8 cellular contexts compared by ENCODE assay signal in genomic region chr1:112337028-112337531, GRCh38. TPM values are rescaled to one million over a fixed set of nuclear protein-coding genes. Genes with fewer than 3 reads are reported as not detected.
A peak's percentile ranks its signal among the peaks of the same experiment; 100 is the strongest.
DNase-seq lines count a peak whose midpoint lies in the region; ATAC-seq lines count a peak whose summit lies in the region.

No MANE protein-coding gene starts in this region.

- ATAC-seq in activated T-cell treated with anti-CD3 and anti-CD28 coated beads, Interleukin-2, amount 50 U/mL, for 72 hours (replicated peaks in 1 of 2), result no peak
- ATAC-seq in right cardiac atrium, result peak; percentile 85 to 89
- ATAC-seq in stimulated activated memory B cell treated with anti-CD40 and anti-IgM and Interleukin-4, amounts not matched to agents 10 μg/mL and 1 μg/mL and 100 μg/mL, for 72 hours, result peak; percentile 53
- ATAC-seq in GM21515 (IDR thresholded peaks at IDR 0.05; ENCODE audit: unreplicated experiment), result no peak
- no peak for ATAC-seq in GM19467 (IDR thresholded peaks at IDR 0.05; ENCODE audit: unreplicated experiment)

- peaks cover 23% of the 10 kb centered on the region for H3K27me3 Mint-ChIP-seq in activated T-cell treated with anti-CD3 and anti-CD28 coated beads, Interleukin-2, amount 50 U/mL, for 72 hours (ENCODE audit: low read depth)
- H3K27me3 Mint-ChIP-seq in stimulated activated memory B cell treated with anti-CD40 and anti-IgM and Interleukin-4, amounts not matched to agents 10 μg/mL and 1 μg/mL and 100 μg/mL, for 72 hours, result peaks cover 38% of the 10 kb centered on the region

- H3K27ac Mint-ChIP-seq in activated T-cell treated with anti-CD3 and anti-CD28 coated beads, Interleukin-2, amount 50 U/mL, for 72 hours, result no peak overlapping the region
- no peak overlapping the region for H3K27ac Mint-ChIP-seq in stimulated activated memory B cell treated with anti-CD40 and anti-IgM and Interleukin-4, amounts not matched to agents 10 μg/mL and 1 μg/mL and 100 μg/mL, for 72 hours

- H3K9me3 ChIP-seq in right cardiac atrium (ENCODE audit: control insufficient read depth, low read length), result no peaks in the 10 kb centered on the region

- H3K36me3 Mint-ChIP-seq in activated T-cell treated with anti-CD3 and anti-CD28 coated beads, Interleukin-2, amount 50 U/mL, for 72 hours (ENCODE audit: insufficient read depth in 2 of 2), result no peaks in the 10 kb centered on the region
- H3K36me3 Mint-ChIP-seq in stimulated activated memory B cell treated with anti-CD40 and anti-IgM and Interleukin-4, amounts not matched to agents 10 μg/mL and 1 μg/mL and 100 μg/mL, for 72 hours, result no peaks in the 10 kb centered on the region

- 25% methylated on average over 13 of the region's 13 CpGs for WGBS in right cardiac atrium

- no peaks in the 10 kb centered on the region for H3K4me1 ChIP-seq in right cardiac atrium (ENCODE audit: control insufficient read depth, insufficient read depth, low read length)

- no peaks in the 10 kb centered on the region for H3K9me3 Mint-ChIP-seq in activated T-cell treated with anti-CD3 and anti-CD28 coated beads, Interleukin-2, amount 50 U/mL, for 72 hours
- H3K9me3 Mint-ChIP-seq in stimulated activated memory B cell treated with anti-CD40 and anti-IgM and Interleukin-4, amounts not matched to agents 10 μg/mL and 1 μg/mL and 100 μg/mL, for 72 hours, result peaks cover 2% of the 10 kb centered on the region

- H3K4me1 Mint-ChIP-seq in activated T-cell treated with anti-CD3 and anti-CD28 coated beads, Interleukin-2, amount 50 U/mL, for 72 hours (ENCODE audit: low read depth), result peaks cover 8% of the 10 kb centered on the region
- peaks cover 7% of the 10 kb centered on the region for H3K4me1 Mint-ChIP-seq in stimulated activated memory B cell treated with anti-CD40 and anti-IgM and Interleukin-4, amounts not matched to agents 10 μg/mL and 1 μg/mL and 100 μg/mL, for 72 hours

- H3K4me3 ChIP-seq in right cardiac atrium (ENCODE audit: low read length), result no peak overlapping the region

- intact Hi-C loops in right cardiac atrium (cut with DNase I), result loop anchor here in 3 of 4 donors (5.0 to 10.0 kb wide), 4 partner anchors 282 to 542 kb away; no protein-coding TSS in a partner anchor

- peak; percentile 1 for DNase-seq in stimulated activated CD4-positive, alpha-beta T cell treated with anti-CD3 and anti-CD28 coated beads, Interleukin-2, amount 100 ng/mL, for 4 hours (ENCODE audit: low read depth)
- DNase-seq in stimulated activated CD4-positive, alpha-beta T cell treated with anti-CD3 and anti-CD28 coated beads, Interleukin-12 subunit alpha, Interleukin-12 subunit beta, amount 100 ng/mL, for 4 hours, result no peak
- peak; percentile 1 for DNase-seq in NCI-H1105 (lab: John Stamatoyannopoulos, UW)
- DNase-seq in activated T-cell treated with anti-CD3 and anti-CD28 coated beads, Interleukin-2, amount 50 U/mL, for 72 hours, result peak; percentile 6 to 24
- DNase-seq in right cardiac atrium, result peak; percentile 58 to 79 (median 66)

- peak overlapping the region; percentile 3 to 27 for H3K4me3 Mint-ChIP-seq in activated T-cell treated with anti-CD3 and anti-CD28 coated beads, Interleukin-2, amount 50 U/mL, for 72 hours
- no peak overlapping the region for H3K4me3 Mint-ChIP-seq in stimulated activated memory B cell treated with anti-CD40 and anti-IgM and Interleukin-4, amounts not matched to agents 10 μg/mL and 1 μg/mL and 100 μg/mL, for 72 hours

- no peak overlapping the region for H3K27ac ChIP-seq in right cardiac atrium (ENCODE audit: low read length)

- no peaks in the 10 kb centered on the region for H3K27me3 ChIP-seq in right cardiac atrium (ENCODE audit: control insufficient read depth, insufficient read depth)

RNA-seq across cellular contexts. Expression of gene CTTNBP2NL, which starts 58.9 kb away (rescaled TPM):
- total RNA-seq in activated T-cell treated with anti-CD3 and anti-CD28 coated beads, Interleukin-2, amount 50 U/mL, for 72 hours, result 1 to 10 TPM; 3.6 to 4.6 TPM
- total RNA-seq in right cardiac atrium, result 10 to 100 TPM; 16.2 to 24.9 (median 16.8) TPM
- polyA plus RNA-seq in right cardiac atrium, result 5.1 TPM

Comparison
In these comparisons a context has a peak if more than half of its experiments do, and no peak if none do; other contexts are left out.
1. ATAC-seq: peak in right cardiac atrium (2 of 2) and stimulated activated memory B cell treated with anti-CD40 and anti-IgM and Interleukin-4, amounts not matched to agents 10 μg/mL and 1 μg/mL and 100 μg/mL, for 72 hours (single experiment); none in activated T-cell treated with anti-CD3 and anti-CD28 coated beads, Interleukin-2, amount 50 U/mL, for 72 hours (0 of 2), GM21515 (single experiment) and GM19467 (single experiment).